In genomic region chr20:64115171-64115911, GRCh38 we compare ENCODE assay signal across 19 cellular contexts. TPM values are rescaled to one million over a fixed set of nuclear protein-coding genes. Genes with fewer than 3 reads are reported as not detected.
DNase-seq lines count a peak whose midpoint lies in the region; ATAC-seq, FAIRE-seq and TF ChIP-seq lines count a peak whose summit lies in the region.
"Had no signal": no experiment of that assay in that cellular context is flagged by ENCODE, and none has a peak within 500 bp of the region (broad histone marks: within the 10 kb centered on the region; RNA-seq: fewer than 3 reads in every experiment).

No MANE protein-coding gene starts in this region.

- no peak for ATAC-seq in GM18873 (IDR thresholded peaks at IDR 0.05; ENCODE audit: low FRiP score, unreplicated experiment)
- ATAC-seq: gastroesophageal sphincter, Panc1, T-helper 17 cell had no signal

- no peaks in the 10 kb centered on the region for H3K36me3 ChIP-seq in Caco-2 (ENCODE audit: control insufficient read depth, insufficient read depth, low read length)
- H3K36me3 ChIP-seq: gastroesophageal sphincter, HAP-1 had no signal

- no peak overlapping the region for H3K4me3 ChIP-seq in Caco-2 (ENCODE audit: low read depth, low read length)
- H3K4me3 ChIP-seq: gastroesophageal sphincter, HAP-1 had no signal

- peaks cover 6% of the 10 kb centered on the region for H3K36me3 Mint-ChIP-seq in Caco-2 (ENCODE audit: insufficient read depth, unreplicated experiment)
- no peaks in the 10 kb centered on the region for H3K36me3 Mint-ChIP-seq in activated T-helper 2 cell treated with anti-CD3 and anti-CD28 coated beads, Interferon-gamma antibody, Interleukin-2, Interleukin-4, amounts not matched to agents 10 μg/mL and 5 μg/mL and 100 μg/mL, durations not matched to agents 14 hours and 24 hours and 36 hours (ENCODE audit: low read depth)
- H3K36me3 Mint-ChIP-seq: CD4-positive, CD25-positive, alpha-beta regulatory T cell had no signal

- TF ChIP-seq POLR2A in GM12892 (IDR thresholded peaks at IDR 0.05; ENCODE audit: low read depth, low read length), result no peak

- POLR2A ChIA-PET in Caco-2 (lab: Charles Lee), result interaction anchor here (0.6 kb wide), 2 partner anchors 36 to 134 kb away, joined by 3 to 4 read pairs; partner anchors contain the start of gene RGS19

- TF ChIP-seq CTCF in Caco-2 (IDR thresholded peaks at IDR 0.05; ENCODE audit: insufficient read depth in 1 of 2, low read depth in 1 of 2, low read length in 1 of 2, severe bottlenecking in 1 of 2, unreplicated experiment in 1 of 2), result no peak

- no peaks in the 10 kb centered on the region for H3K9me3 Mint-ChIP-seq in Caco-2 (ENCODE audit: unreplicated experiment)
- no peaks in the 10 kb centered on the region for H3K9me3 Mint-ChIP-seq in activated T-helper 2 cell treated with anti-CD3 and anti-CD28 coated beads, Interferon-gamma antibody, Interleukin-2, Interleukin-4, amounts not matched to agents 10 μg/mL and 5 μg/mL and 100 μg/mL, durations not matched to agents 14 hours and 24 hours and 36 hours
- H3K9me3 Mint-ChIP-seq: activated CD4-positive, alpha-beta memory T cell treated with anti-CD3 and anti-CD28 coated beads, Interleukin-2, amount 10 ng/mL, durations not matched to agents 7 days and 5 days; CD4-positive, CD25-positive, alpha-beta regulatory T cell had no signal

- DNase-seq in DMS 273 (lab: John Stamatoyannopoulos, UW; ENCODE audit: unreplicated experiment) (peak; percentile 31), DMS 273 treated with DMSO at 0.1 percent for 48 hours (lab: John Stamatoyannopoulos, UW) (no peak), Caco-2 (peak; percentile 11 to 46), mesenteric fat pad (ENCODE audit: low spot score) (peak; percentile 75), NCI-H1048 (lab: John Stamatoyannopoulos, UW) (no peak), GM12892 (ENCODE audit: insufficient read length) (no peak)
- peak; percentile 7 for DNase-seq in activated T-helper 2 cell treated with anti-CD3 and anti-CD28 coated beads, Interferon-gamma antibody, Interleukin-2, Interleukin-4, amounts not matched to agents 10 μg/mL and 5 μg/mL and 100 μg/mL, durations not matched to agents 14 hours and 24 hours and 36 hours (ENCODE audit: low spot score)
- DNase-seq: activated CD4-positive, alpha-beta memory T cell treated with anti-CD3 and anti-CD28 coated beads, Interleukin-2, amount 10 ng/mL, durations not matched to agents 7 days and 5 days; activated naive CD4-positive, alpha-beta T cell treated with anti-CD3 and anti-CD28 coated beads, Interleukin-2, amount 50 U/mL, for 16 hours; CD4-positive, CD25-positive, alpha-beta regulatory T cell; NCI-H226; T-helper 17 cell had no signal

- no peak overlapping the region for H3K4me3 Mint-ChIP-seq in Caco-2 (ENCODE audit: unreplicated experiment)
- no peak overlapping the region for H3K4me3 Mint-ChIP-seq in activated T-helper 2 cell treated with anti-CD3 and anti-CD28 coated beads, Interferon-gamma antibody, Interleukin-2, Interleukin-4, amounts not matched to agents 10 μg/mL and 5 μg/mL and 100 μg/mL, durations not matched to agents 14 hours and 24 hours and 36 hours (ENCODE audit: low read depth)
- H3K4me3 Mint-ChIP-seq: activated CD4-positive, alpha-beta memory T cell treated with anti-CD3 and anti-CD28 coated beads, Interleukin-2, amount 10 ng/mL, durations not matched to agents 7 days and 5 days; CD4-positive, CD25-positive, alpha-beta regulatory T cell; T-helper 17 cell had no signal

- intact Hi-C loops in Caco-2 (cut with micrococcal nuclease; ENCODE audit: unreplicated experiment), result no loop called here
- intact Hi-C loops in activated T-helper 2 cell treated with anti-CD3 and anti-CD28 coated beads, Interferon-gamma antibody, Interleukin-2, Interleukin-4, amounts not matched to agents 10 μg/mL and 5 μg/mL and 100 μg/mL, durations not matched to agents 14 hours and 24 hours and 36 hours (cut with micrococcal nuclease), result no loop called here

- CTCF ChIA-PET in Caco-2 (lab: Charles Lee), result interaction anchor here (2.2 to 2.7 kb wide), 2 partner anchors 13 to 32 kb away, joined by 11 to 15 read pairs; partner anchors contain the start of gene LKAAEAR1

- no peak overlapping the region for H3K27ac Mint-ChIP-seq in Caco-2 (ENCODE audit: unreplicated experiment)
- no peak overlapping the region for H3K27ac Mint-ChIP-seq in activated T-helper 2 cell treated with anti-CD3 and anti-CD28 coated beads, Interferon-gamma antibody, Interleukin-2, Interleukin-4, amounts not matched to agents 10 μg/mL and 5 μg/mL and 100 μg/mL, durations not matched to agents 14 hours and 24 hours and 36 hours
- H3K27ac Mint-ChIP-seq: activated CD4-positive, alpha-beta memory T cell treated with anti-CD3 and anti-CD28 coated beads, Interleukin-2, amount 10 ng/mL, durations not matched to agents 7 days and 5 days; T-helper 17 cell had no signal

- FAIRE-seq in GM12892 (lab: Jason Lieb, UNC), result no peak
- FAIRE-seq: bronchial epithelial cell, keratinocyte had no signal

- no TSS peak for BruUV-seq in Caco-2 (replicated peaks; lab: Mats Ljungman, UMichigan)

- peaks cover 4% of the 10 kb centered on the region for H3K27me3 Mint-ChIP-seq in Caco-2 (ENCODE audit: insufficient read depth, unreplicated experiment)
- no peaks in the 10 kb centered on the region for H3K27me3 Mint-ChIP-seq in activated T-helper 2 cell treated with anti-CD3 and anti-CD28 coated beads, Interferon-gamma antibody, Interleukin-2, Interleukin-4, amounts not matched to agents 10 μg/mL and 5 μg/mL and 100 μg/mL, durations not matched to agents 14 hours and 24 hours and 36 hours (ENCODE audit: low read depth)
- H3K27me3 Mint-ChIP-seq: activated CD4-positive, alpha-beta memory T cell treated with anti-CD3 and anti-CD28 coated beads, Interleukin-2, amount 10 ng/mL, durations not matched to agents 7 days and 5 days; T-helper 17 cell had no signal

- H3K4me1 ChIP-seq in Caco-2, result no peaks in the 10 kb centered on the region
- H3K4me1 ChIP-seq: HAP-1 had no signal

- no peaks in the 10 kb centered on the region for H3K27me3 ChIP-seq in Caco-2 (replicated peaks; ENCODE audit: control insufficient read depth, insufficient read depth, low read length)

- H3K4me1 Mint-ChIP-seq in Caco-2 (ENCODE audit: low read depth, unreplicated experiment), result no peaks in the 10 kb centered on the region
- peaks cover 7% of the 10 kb centered on the region for H3K4me1 Mint-ChIP-seq in activated T-helper 2 cell treated with anti-CD3 and anti-CD28 coated beads, Interferon-gamma antibody, Interleukin-2, Interleukin-4, amounts not matched to agents 10 μg/mL and 5 μg/mL and 100 μg/mL, durations not matched to agents 14 hours and 24 hours and 36 hours (ENCODE audit: low read depth)

- H3K9me3 ChIP-seq in Caco-2, result no peaks in the 10 kb centered on the region
- H3K9me3 ChIP-seq: gastroesophageal sphincter, HAP-1 had no signal

RNA-seq across cellular contexts. Expression of gene NPBWR2, which starts 8.0 kb away (rescaled TPM):
- total RNA-seq in Caco-2 (2022) (not detected in 2 replicates), mesenteric fat pad (not detected)
- total RNA-seq in activated T-helper 2 cell treated with anti-CD3 and anti-CD28 coated beads, Interferon-gamma antibody, Interleukin-2, Interleukin-4, amounts not matched to agents 10 μg/mL and 5 μg/mL and 100 μg/mL, durations not matched to agents 14 hours and 24 hours and 36 hours, result not detected in 2 replicates
- not detected for polyA plus RNA-seq in GM12892 (2012; ENCODE audit: missing spikeins)
- total RNA-seq: activated CD4-positive, alpha-beta memory T cell treated with anti-CD3 and anti-CD28 coated beads, Interleukin-2, amount 10 ng/mL, durations not matched to agents 7 days and 5 days; bronchial epithelial cell; CD4-positive, CD25-positive, alpha-beta regulatory T cell; gastroesophageal sphincter; LHCN-M2; T-helper 17 cell had no signal
- polyA plus RNA-seq: CD4-positive, CD25-positive, alpha-beta regulatory T cell; keratinocyte had no signal

RNA-seq across cellular contexts. Expression of gene LKAAEAR1, which starts 31.1 kb away (rescaled TPM):
- not detected in 2 replicates for total RNA-seq in Caco-2 (2022)
- total RNA-seq in activated T-helper 2 cell treated with anti-CD3 and anti-CD28 coated beads, Interferon-gamma antibody, Interleukin-2, Interleukin-4, amounts not matched to agents 10 μg/mL and 5 μg/mL and 100 μg/mL, durations not matched to agents 14 hours and 24 hours and 36 hours, result 0.21 and 0.25 TPM in 2 replicates
- not detected for total RNA-seq in mesenteric fat pad
- polyA plus RNA-seq in GM12892 (2012; ENCODE audit: missing spikeins), result not detected
- total RNA-seq: bronchial epithelial cell; CD4-positive, CD25-positive, alpha-beta regulatory T cell; T-helper 17 cell had no signal
- polyA plus RNA-seq: keratinocyte had no signal

RNA-seq across cellular contexts. Expression of gene OPRL1, which starts 35.5 kb away (rescaled TPM):
- total RNA-seq in Caco-2 (2022), result 0.51 and 0.59 TPM in 2 replicates
- total RNA-seq in activated T-helper 2 cell treated with anti-CD3 and anti-CD28 coated beads, Interferon-gamma antibody, Interleukin-2, Interleukin-4, amounts not matched to agents 10 μg/mL and 5 μg/mL and 100 μg/mL, durations not matched to agents 14 hours and 24 hours and 36 hours, result 0.32 and 0.41 TPM in 2 replicates
- total RNA-seq in mesenteric fat pad, result 1.3 TPM
- polyA plus RNA-seq in GM12892 (2012; ENCODE audit: missing spikeins), result 0.23 TPM

RNA-seq across cellular contexts. Expression of gene RGS19, which starts 36.0 kb away (rescaled TPM):
- 29.3 and 34.3 TPM in 2 replicates for total RNA-seq in Caco-2 (2022)
- 42.0 and 43.3 TPM in 2 replicates for total RNA-seq in activated T-helper 2 cell treated with anti-CD3 and anti-CD28 coated beads, Interferon-gamma antibody, Interleukin-2, Interleukin-4, amounts not matched to agents 10 μg/mL and 5 μg/mL and 100 μg/mL, durations not matched to agents 14 hours and 24 hours and 36 hours
- total RNA-seq in mesenteric fat pad, result 29.0 TPM
- polyA plus RNA-seq in GM12892 (2012; ENCODE audit: missing spikeins), result 14.0 TPM

RNA-seq across cellular contexts. Expression of gene MYT1, which starts 48.9 kb away (rescaled TPM):
- total RNA-seq in Caco-2 (2022) (0.25 and 0.65 TPM in 2 replicates), mesenteric fat pad (not detected)
- not detected in 2 replicates for total RNA-seq in activated T-helper 2 cell treated with anti-CD3 and anti-CD28 coated beads, Interferon-gamma antibody, Interleukin-2, Interleukin-4, amounts not matched to agents 10 μg/mL and 5 μg/mL and 100 μg/mL, durations not matched to agents 14 hours and 24 hours and 36 hours
- not detected for polyA plus RNA-seq in GM12892 (2012; ENCODE audit: missing spikeins)
- total RNA-seq: activated CD4-positive, alpha-beta memory T cell treated with anti-CD3 and anti-CD28 coated beads, Interleukin-2, amount 10 ng/mL, durations not matched to agents 7 days and 5 days; bronchial epithelial cell; CD4-positive, CD25-positive, alpha-beta regulatory T cell; LHCN-M2; T-helper 17 cell had no signal
- polyA plus RNA-seq: keratinocyte had no signal

Comparison
In these comparisons a context has a peak if more than half of its experiments do, and no peak if none do; other contexts are left out.
1. DNase-seq: peak in DMS 273 (single experiment), Caco-2 (2 of 2), activated T-helper 2 cell treated with anti-CD3 and anti-CD28 coated beads, Interferon-gamma antibody, Interleukin-2, Interleukin-4, amounts not matched to agents 10 μg/mL and 5 μg/mL and 100 μg/mL, durations not matched to agents 14 hours and 24 hours and 36 hours (single experiment) and mesenteric fat pad (single experiment); none in DMS 273 treated with DMSO at 0.1 percent for 48 hours (single experiment), NCI-H1048 (single experiment) and GM12892 (single experiment).